In the genomic region with DNA sequence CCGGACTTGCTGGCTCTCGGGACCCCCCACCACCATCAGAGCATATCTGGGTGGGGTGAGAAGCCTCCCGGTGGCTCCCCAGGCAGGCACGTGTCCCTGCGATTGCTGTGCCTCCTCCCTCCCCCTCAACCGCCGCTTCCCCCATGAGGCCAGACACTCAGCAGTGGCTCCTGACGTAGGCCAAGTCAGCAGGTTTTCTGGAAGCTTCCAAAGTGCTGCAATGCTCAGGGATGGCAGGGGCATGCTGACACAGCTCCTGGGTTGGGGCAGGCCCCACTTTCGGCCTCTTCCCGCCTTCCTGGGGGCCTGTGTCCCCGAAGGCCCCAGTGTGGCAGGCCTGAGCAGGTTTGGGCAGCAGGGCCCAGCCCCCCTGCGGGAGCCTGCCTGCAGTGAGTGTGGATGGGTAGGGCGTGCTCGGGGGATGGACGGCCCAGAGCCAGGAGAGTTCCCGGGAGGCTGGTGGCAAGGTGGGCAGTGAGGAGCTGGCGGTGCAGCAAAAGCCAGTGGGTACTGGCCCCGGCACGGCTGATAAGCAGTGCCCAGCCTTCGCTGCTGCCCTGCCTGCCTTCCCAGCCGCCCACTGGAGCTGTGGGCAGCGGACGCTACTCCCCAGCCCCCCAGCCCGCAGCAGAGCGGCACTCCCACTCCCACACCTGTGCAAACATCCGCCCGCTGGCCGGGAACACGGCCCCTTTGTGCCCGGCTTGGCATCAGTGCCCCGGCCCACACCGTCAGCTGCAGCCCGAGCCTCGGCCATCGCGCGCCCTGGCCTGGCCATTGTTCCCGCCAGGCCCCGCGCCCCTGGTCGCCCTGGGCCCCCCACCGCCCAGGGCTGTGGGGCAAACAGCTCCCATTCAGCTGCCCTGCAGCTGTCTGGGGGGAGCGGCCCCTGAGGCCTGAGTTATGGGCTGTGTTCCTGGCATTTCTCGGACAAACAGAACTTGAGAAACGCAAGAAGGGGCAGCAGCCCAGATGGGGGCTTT, we compare ENCODE assay signal across 13 cellular contexts.
DNase-seq lines count a peak whose midpoint lies in the region; ATAC-seq and TF ChIP-seq lines count a peak whose summit lies in the region.
"Had no signal": no experiment of that assay in that cellular context is flagged by ENCODE, and none has a peak within 500 bp of the region (broad histone marks: within the 10 kb centered on the region; RNA-seq: fewer than 3 reads in every experiment).

No MANE protein-coding gene starts in this region.

- H3K27me3 Mint-ChIP-seq in activated CD4-positive, alpha-beta T cell treated with anti-CD3 and anti-CD28 coated beads for 36 hours: no peaks in the 10 kb centered on the region
- H3K27me3 Mint-ChIP-seq in activated CD4-positive, alpha-beta T cell treated with anti-CD3 and anti-CD28 coated beads, Interleukin-2, amount 10 ng/mL, durations not matched to agents 7 days and 5 days: no peaks in the 10 kb centered on the region
- H3K27me3 Mint-ChIP-seq in immature natural killer cell (ENCODE audit: low read depth in 3 of 3): no peaks in the 10 kb centered on the region
- H3K27me3 Mint-ChIP-seq: activated CD4-positive, alpha-beta T cell treated with anti-CD3 and anti-CD28 coated beads, Interleukin-2, amount 10 ng/mL, durations not matched to agents 24 days and 14 days had no signal

- POLR2A ChIA-PET in activated CD4-positive, alpha-beta T cell treated with anti-CD3 and anti-CD28 coated beads for 36 hours (lab: Charles Lee): no interaction called here
- POLR2A ChIA-PET in activated CD4-positive, alpha-beta T cell treated with anti-CD3 and anti-CD28 coated beads, Interleukin-2, amount 10 ng/mL, durations not matched to agents 7 days and 5 days (lab: Charles Lee): no interaction called here

- DNase-seq in activated CD4-positive, alpha-beta T cell treated with anti-CD3 and anti-CD28 coated beads for 36 hours: peak; percentile 2
- DNase-seq in activated CD4-positive, alpha-beta T cell treated with anti-CD3 and anti-CD28 coated beads, Interleukin-2, amount 10 ng/mL, durations not matched to agents 7 days and 5 days: no peak
- DNase-seq in caudate nucleus (lab: John Stamatoyannopoulos, UW) (peak in 30 of 61 donors; percentile 7 to 68 (median 28)), right lobe of liver (peak; percentile 14 to 44 (median 42)), testis (peak; percentile 61), NCI-H510A treated with DMSO at 0.1 percent for 48 hours (lab: John Stamatoyannopoulos, UW) (no peak), immature natural killer cell (no peak)
- DNase-seq: activated CD4-positive, alpha-beta T cell treated with anti-CD3 and anti-CD28 coated beads, Interleukin-2, amount 10 ng/mL, durations not matched to agents 24 days and 14 days; effector CD4-positive, alpha-beta T cell had no signal

- ATAC-seq in activated CD4-positive, alpha-beta T cell treated with anti-CD3 and anti-CD28 coated beads for 36 hours: no peak
- ATAC-seq in right lobe of liver: no peak
- no peak for ATAC-seq in HG02884 (IDR thresholded peaks at IDR 0.05; ENCODE audit: unreplicated experiment)
- ATAC-seq: activated naive CD4-positive, alpha-beta T cell treated with anti-CD3 and anti-CD28 coated beads, Interleukin-2, amount 50 U/mL, for 72 hours; SK-N-SH treated with all-trans-retinoic acid at 6 μM for 48 hours had no signal

- H3K27ac ChIP-seq in caudate nucleus (ENCODE audit: low read depth, low read length) (peak overlapping the region; percentile 44), right lobe of liver (no peak overlapping the region), testis (no peak overlapping the region)

- WGBS in right lobe of liver (ENCODE audit: insufficient coverage, low coverage, low lambda C conversion rate, missing lambda C conversion rate): 87% methylated on average over 3 of the region's 45 CpGs
- 82 to 83% methylated on average over 21 to 45 of the region's 45 CpGs for WGBS in testis, 2 donors

- H3K27me3 ChIP-seq in right lobe of liver (no peaks in the 10 kb centered on the region), testis (no peaks in the 10 kb centered on the region)

- H3K9me3 ChIP-seq in right lobe of liver: no peaks in the 10 kb centered on the region
- no peaks in the 10 kb centered on the region for H3K9me3 ChIP-seq in testis

- H3K4me1 ChIP-seq in right lobe of liver: no peaks in the 10 kb centered on the region
- no peaks in the 10 kb centered on the region for H3K4me1 ChIP-seq in testis

- no peak for TF ChIP-seq POLR2A in right lobe of liver (IDR thresholded peaks at IDR 0.05)
- TF ChIP-seq POLR2A in testis (IDR thresholded peaks at IDR 0.05): no peak

- H3K9me3 Mint-ChIP-seq in activated CD4-positive, alpha-beta T cell treated with anti-CD3 and anti-CD28 coated beads for 36 hours (ENCODE audit: low read depth): no peaks in the 10 kb centered on the region
- H3K9me3 Mint-ChIP-seq in activated CD4-positive, alpha-beta T cell treated with anti-CD3 and anti-CD28 coated beads, Interleukin-2, amount 10 ng/mL, durations not matched to agents 7 days and 5 days: no peaks in the 10 kb centered on the region
- H3K9me3 Mint-ChIP-seq in immature natural killer cell: no peaks in the 10 kb centered on the region
- H3K9me3 Mint-ChIP-seq: activated CD4-positive, alpha-beta T cell treated with anti-CD3 and anti-CD28 coated beads, Interleukin-2, amount 10 ng/mL, durations not matched to agents 24 days and 14 days; activated naive CD4-positive, alpha-beta T cell treated with anti-CD3 and anti-CD28 coated beads, Interleukin-2, amount 50 U/mL, for 72 hours had no signal

- H3K4me3 Mint-ChIP-seq in activated CD4-positive, alpha-beta T cell treated with anti-CD3 and anti-CD28 coated beads for 36 hours: no peak overlapping the region
- no peak overlapping the region for H3K4me3 Mint-ChIP-seq in activated CD4-positive, alpha-beta T cell treated with anti-CD3 and anti-CD28 coated beads, Interleukin-2, amount 10 ng/mL, durations not matched to agents 7 days and 5 days
- no peak overlapping the region for H3K4me3 Mint-ChIP-seq in immature natural killer cell
- H3K4me3 Mint-ChIP-seq: activated CD4-positive, alpha-beta T cell treated with anti-CD3 and anti-CD28 coated beads, Interleukin-2, amount 10 ng/mL, durations not matched to agents 24 days and 14 days had no signal

- H3K4me3 ChIP-seq in right lobe of liver: no peak overlapping the region
- no peak overlapping the region for H3K4me3 ChIP-seq in testis
- H3K4me3 ChIP-seq: smooth muscle cell had no signal

- H3K36me3 ChIP-seq in right lobe of liver (no peaks in the 10 kb centered on the region), testis (ENCODE audit: low read depth, missing control alignments) (no peaks in the 10 kb centered on the region)

- intact Hi-C loops in activated CD4-positive, alpha-beta T cell treated with anti-CD3 and anti-CD28 coated beads for 36 hours (cut with DNase I, micrococcal nuclease): no loop called here
- intact Hi-C loops in right lobe of liver (cut with DNase I) (no loop called here), testis (cut with DNase I; ENCODE audit: low total_unique reads) (no loop called here)

- H3K36me3 Mint-ChIP-seq in activated CD4-positive, alpha-beta T cell treated with anti-CD3 and anti-CD28 coated beads for 36 hours (ENCODE audit: low read depth): no peaks in the 10 kb centered on the region
- no peaks in the 10 kb centered on the region for H3K36me3 Mint-ChIP-seq in activated CD4-positive, alpha-beta T cell treated with anti-CD3 and anti-CD28 coated beads, Interleukin-2, amount 10 ng/mL, durations not matched to agents 7 days and 5 days (ENCODE audit: low read depth)
- H3K36me3 Mint-ChIP-seq in immature natural killer cell: no peaks in the 10 kb centered on the region
- H3K36me3 Mint-ChIP-seq: activated naive CD4-positive, alpha-beta T cell treated with anti-CD3 and anti-CD28 coated beads, Interleukin-2, amount 50 U/mL, for 72 hours had no signal

- TF ChIP-seq CTCF in right lobe of liver (IDR thresholded peaks at IDR 0.05) (no peak), testis (IDR thresholded peaks at IDR 0.05) (no peak)

- H3K4me1 Mint-ChIP-seq in activated CD4-positive, alpha-beta T cell treated with anti-CD3 and anti-CD28 coated beads for 36 hours: no peaks in the 10 kb centered on the region
- no peaks in the 10 kb centered on the region for H3K4me1 Mint-ChIP-seq in activated CD4-positive, alpha-beta T cell treated with anti-CD3 and anti-CD28 coated beads, Interleukin-2, amount 10 ng/mL, durations not matched to agents 7 days and 5 days
- H3K4me1 Mint-ChIP-seq in immature natural killer cell: no peaks in the 10 kb centered on the region
- H3K4me1 Mint-ChIP-seq: activated CD4-positive, alpha-beta T cell treated with anti-CD3 and anti-CD28 coated beads, Interleukin-2, amount 10 ng/mL, durations not matched to agents 24 days and 14 days had no signal

- no peak overlapping the region for H3K27ac Mint-ChIP-seq in activated CD4-positive, alpha-beta T cell treated with anti-CD3 and anti-CD28 coated beads for 36 hours
- H3K27ac Mint-ChIP-seq in activated CD4-positive, alpha-beta T cell treated with anti-CD3 and anti-CD28 coated beads, Interleukin-2, amount 10 ng/mL, durations not matched to agents 7 days and 5 days: no peak overlapping the region
- no peak overlapping the region for H3K27ac Mint-ChIP-seq in immature natural killer cell
- H3K27ac Mint-ChIP-seq: activated CD4-positive, alpha-beta T cell treated with anti-CD3 and anti-CD28 coated beads, Interleukin-2, amount 10 ng/mL, durations not matched to agents 24 days and 14 days; activated naive CD4-positive, alpha-beta T cell treated with anti-CD3 and anti-CD28 coated beads, Interleukin-2, amount 50 U/mL, for 72 hours had no signal

- CTCF ChIA-PET in activated CD4-positive, alpha-beta T cell treated with anti-CD3 and anti-CD28 coated beads for 36 hours (lab: Charles Lee): interaction anchor here (0.6 to 1.1 kb wide), 2 partner anchors 42 to 1565 kb away, joined by 3 read pairs; no protein-coding TSS in a partner anchor
- CTCF ChIA-PET in activated CD4-positive, alpha-beta T cell treated with anti-CD3 and anti-CD28 coated beads, Interleukin-2, amount 10 ng/mL, durations not matched to agents 7 days and 5 days (lab: Charles Lee): no interaction called here

Comparison
In these comparisons a context has a peak if more than half of its experiments do, and no peak if none do; other contexts are left out.
1. DNase-seq: peak in activated CD4-positive, alpha-beta T cell treated with anti-CD3 and anti-CD28 coated beads for 36 hours (single experiment), right lobe of liver (3 of 3) and testis (single experiment); none in activated CD4-positive, alpha-beta T cell treated with anti-CD3 and anti-CD28 coated beads, Interleukin-2, amount 10 ng/mL, durations not matched to agents 7 days and 5 days (single experiment), NCI-H510A treated with DMSO at 0.1 percent for 48 hours (single experiment) and immature natural killer cell (0 of 3).